Comparison of ENCODE assay signal across 1 cellular context in genomic region chr6:69584913-69585729, GRCh38.
TF ChIP-seq lines count a peak whose summit lies in the region.

No MANE protein-coding gene starts in this region.

TF ChIP-seq in SK-N-SH treated with all-trans-retinoic acid at 6 μM for 48 hours, 23 proteins besides CTCF, POLR2A, EP300 and RAD21 (continued from another document):
- TF ChIP-seq ZNF565 (CRISPR knock-in tag; conservative IDR thresholded peaks at IDR 0.05; ENCODE audit: low read depth) (0 out of 2 replicates have a peak, but pooled peaks have one; percentile 11), CSRNP3 (CRISPR knock-in tag; IDR thresholded peaks at IDR 0.05) (peak; percentile 93; the same call in 1 of the 2 replicates), POU6F1 (CRISPR knock-in tag; IDR thresholded peaks at IDR 0.05; ENCODE audit: borderline replicate concordance, low read depth) (0 out of 2 replicates have a peak, but pooled peaks have one; percentile 11), ZC3H10 (CRISPR knock-in tag; IDR thresholded peaks at IDR 0.05) (peak; percentile 60; the same call in 1 of the 2 replicates), ISL1 (CRISPR knock-in tag; IDR thresholded peaks at IDR 0.05) (peak; percentile 97), ARNTL (CRISPR knock-in tag; IDR thresholded peaks at IDR 0.05; ENCODE audit: borderline replicate concordance, low read depth) (no peak), RARB (CRISPR knock-in tag; IDR thresholded peaks at IDR 0.05) (peak; percentile 71; the same call in 1 of the 2 replicates), CSDC2 (CRISPR knock-in tag; IDR thresholded peaks at IDR 0.05) (no peak)
